ENCODE assay signal across 1 cellular context in the genomic region with DNA sequence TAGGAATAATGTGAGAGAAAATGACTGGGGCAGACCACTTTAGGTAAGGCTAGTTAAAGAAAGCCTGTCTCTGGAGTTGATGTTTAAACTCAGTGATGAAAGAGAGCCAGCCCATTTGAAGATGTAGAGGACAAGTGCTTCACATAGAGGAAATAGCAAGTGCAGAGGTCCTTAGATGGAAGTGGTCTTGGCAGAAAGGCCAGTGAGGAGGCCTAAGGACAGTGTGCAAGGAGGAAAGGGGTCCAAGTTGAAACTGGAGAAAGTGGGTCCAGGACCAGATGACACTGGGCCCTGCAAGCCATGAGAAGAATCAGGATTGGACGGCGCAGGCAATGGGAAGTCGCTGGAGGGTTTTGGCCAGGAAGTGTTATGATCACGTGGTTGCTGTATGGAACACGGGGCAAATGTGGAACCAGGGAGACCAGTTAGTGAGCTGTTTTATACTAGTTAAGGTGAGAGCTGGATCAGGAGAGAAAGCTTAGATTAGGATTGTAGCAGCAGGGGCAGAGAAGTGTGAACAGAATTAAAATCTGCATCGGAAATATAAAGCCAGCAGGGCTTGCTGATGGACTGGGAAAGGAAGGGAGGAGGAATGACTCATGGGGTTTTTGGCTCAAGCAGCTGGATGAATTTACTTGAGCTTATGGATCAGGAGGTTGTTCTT.
TF ChIP-seq lines count a peak whose summit lies in the region.

No MANE protein-coding gene starts in this region.

TF ChIP-seq in K562, 482 proteins besides CTCF, POLR2A, EP300 and RAD21 (continued from another document):
- TF ChIP-seq, protein P1, sequence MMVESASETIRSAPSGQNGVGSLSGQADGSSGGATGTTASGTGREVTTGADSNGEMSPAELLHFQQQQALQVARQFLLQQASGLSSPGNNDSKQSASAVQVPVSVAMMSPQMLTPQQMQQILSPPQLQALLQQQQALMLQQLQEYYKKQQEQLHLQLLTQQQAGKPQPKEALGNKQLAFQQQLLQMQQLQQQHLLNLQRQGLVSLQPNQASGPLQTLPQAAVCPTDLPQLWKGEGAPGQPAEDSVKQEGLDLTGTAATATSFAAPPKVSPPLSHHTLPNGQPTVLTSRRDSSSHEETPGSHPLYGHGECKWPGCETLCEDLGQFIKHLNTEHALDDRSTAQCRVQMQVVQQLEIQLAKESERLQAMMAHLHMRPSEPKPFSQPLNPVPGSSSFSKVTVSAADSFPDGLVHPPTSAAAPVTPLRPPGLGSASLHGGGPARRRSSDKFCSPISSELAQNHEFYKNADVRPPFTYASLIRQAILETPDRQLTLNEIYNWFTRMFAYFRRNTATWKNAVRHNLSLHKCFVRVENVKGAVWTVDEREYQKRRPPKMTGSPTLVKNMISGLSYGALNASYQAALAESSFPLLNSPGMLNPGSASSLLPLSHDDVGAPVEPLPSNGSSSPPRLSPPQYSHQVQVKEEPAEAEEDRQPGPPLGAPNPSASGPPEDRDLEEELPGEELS (CRISPR knock-in tag; IDR thresholded peaks at IDR 0.05; ENCODE audit: borderline replicate concordance) = no peak
- TF ChIP-seq, protein P2, sequence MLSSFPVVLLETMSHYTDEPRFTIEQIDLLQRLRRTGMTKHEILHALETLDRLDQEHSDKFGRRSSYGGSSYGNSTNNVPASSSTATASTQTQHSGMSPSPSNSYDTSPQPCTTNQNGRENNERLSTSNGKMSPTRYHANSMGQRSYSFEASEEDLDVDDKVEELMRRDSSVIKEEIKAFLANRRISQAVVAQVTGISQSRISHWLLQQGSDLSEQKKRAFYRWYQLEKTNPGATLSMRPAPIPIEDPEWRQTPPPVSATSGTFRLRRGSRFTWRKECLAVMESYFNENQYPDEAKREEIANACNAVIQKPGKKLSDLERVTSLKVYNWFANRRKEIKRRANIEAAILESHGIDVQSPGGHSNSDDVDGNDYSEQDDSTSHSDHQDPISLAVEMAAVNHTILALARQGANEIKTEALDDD (IDR thresholded peaks at IDR 0.05) = peak; percentile 82
- TF ChIP-seq CBX8 (IDR thresholded peaks at IDR 0.05; ENCODE audit: borderline replicate concordance, extremely low read depth, low read depth, low read length, poor library complexity, severe bottlenecking) = no peak
- TF ChIP-seq, protein P3, sequence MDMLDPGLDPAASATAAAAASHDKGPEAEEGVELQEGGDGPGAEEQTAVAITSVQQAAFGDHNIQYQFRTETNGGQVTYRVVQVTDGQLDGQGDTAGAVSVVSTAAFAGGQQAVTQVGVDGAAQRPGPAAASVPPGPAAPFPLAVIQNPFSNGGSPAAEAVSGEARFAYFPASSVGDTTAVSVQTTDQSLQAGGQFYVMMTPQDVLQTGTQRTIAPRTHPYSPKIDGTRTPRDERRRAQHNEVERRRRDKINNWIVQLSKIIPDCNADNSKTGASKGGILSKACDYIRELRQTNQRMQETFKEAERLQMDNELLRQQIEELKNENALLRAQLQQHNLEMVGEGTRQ (CRISPR knock-in tag; IDR thresholded peaks at IDR 0.05) = peak; percentile 76
TF ChIP-seq in K562: peak in this region for 35.
